Comparison of ENCODE assay signal across 17 cellular contexts in genomic region chr2:58767833-58768726, GRCh38.
DNase-seq lines count a peak whose midpoint lies in the region; ATAC-seq and TF ChIP-seq lines count a peak whose summit lies in the region.
"Had no signal": no experiment of that assay in that cellular context is flagged by ENCODE, and none has a peak within 500 bp of the region (broad histone marks: within the 10 kb centered on the region; RNA-seq: fewer than 3 reads in every experiment).

No MANE protein-coding gene starts in this region.

- TF ChIP-seq CTCF in hepatocyte (IDR thresholded peaks at IDR 0.05; ENCODE audit: poor library complexity), result no peak

- no peaks in the 10 kb centered on the region for H3K79me2 ChIP-seq in hepatocyte

- WGBS in hepatocyte (ENCODE audit: low lambda C conversion rate, missing lambda C conversion rate), result 53% methylated on average over 10 of the region's 10 CpGs

- no peaks in the 10 kb centered on the region for H3K9me3 ChIP-seq in HAP-1
- no peaks in the 10 kb centered on the region for H3K9me3 ChIP-seq in hepatocyte (ENCODE audit: low read depth)
- H3K9me3 ChIP-seq: Caco-2, MG63 had no signal

- H3K9me2 ChIP-seq in hepatocyte (replicated peaks; ENCODE audit: insufficient read depth), result no peaks in the 10 kb centered on the region

- no peak for ATAC-seq in HG03571 (IDR thresholded peaks at IDR 0.05; ENCODE audit: unreplicated experiment)
- ATAC-seq in HG02678 (IDR thresholded peaks at IDR 0.05; ENCODE audit: unreplicated experiment), result no peak

- peak overlapping the region; percentile 42 for H3K4me2 ChIP-seq in hepatocyte
- H3K4me2 ChIP-seq: PC-9 had no signal

- peak; percentile 42 for DNase-seq in D341Med (ENCODE audit: low spot score)
- DNase-seq in HAP-1 (ENCODE audit: low spot score in 2 of 2), result peak; percentile 8 to 32
- DNase-seq in NCI-H526 treated with DMSO at 0.1 percent for 48 hours (lab: John Stamatoyannopoulos, UW), result peak; percentile 9
- DNase-seq in hepatocyte (ENCODE audit: low spot score), result no peak
- DNase-seq in AG08395 (ENCODE audit: low spot score), result no peak
- no peak for DNase-seq in NCI-H2196 (lab: John Stamatoyannopoulos, UW; ENCODE audit: unreplicated experiment)
- DNase-seq: Caco-2; CD4-positive, CD25-positive, alpha-beta regulatory T cell; GM23248; HFFc6; MG63; NCI-H1105; NCI-H1930; NCI-H82; PC-9 had no signal

- in situ Hi-C loops in HAP-1 (cut with MboI; ENCODE audit: low sequenced_read_pairs), result no loop called here

- H4K20me1 ChIP-seq in hepatocyte (ENCODE audit: insufficient read depth, poor library complexity, severe bottlenecking), result no peaks in the 10 kb centered on the region

- H3K4me1 ChIP-seq in HAP-1, result peaks cover 15% of the 10 kb centered on the region
- peaks cover 6% of the 10 kb centered on the region for H3K4me1 ChIP-seq in hepatocyte (ENCODE audit: insufficient read depth)
- H3K4me1 ChIP-seq: Caco-2 had no signal

- H3K27me3 ChIP-seq in HAP-1 (ENCODE audit: low read depth) (peaks cover 67% of the 10 kb centered on the region), hepatocyte (no peaks in the 10 kb centered on the region)

- H3K4me3 ChIP-seq in HAP-1 (no peak overlapping the region), hepatocyte (no peak overlapping the region)
- H3K4me3 ChIP-seq: GM23248, MG63, PC-9 had no signal

- no peak overlapping the region for H3K27ac ChIP-seq in hepatocyte
- H3K27ac ChIP-seq: GM23248, PC-9 had no signal

- no peak overlapping the region for H2AFZ ChIP-seq in hepatocyte
- H2AFZ ChIP-seq: GM23248, PC-9 had no signal

- H3K36me3 ChIP-seq in HAP-1 (replicated peaks), result no peaks in the 10 kb centered on the region
- H3K36me3 ChIP-seq in hepatocyte (replicated peaks; ENCODE audit: insufficient read depth, low read depth), result no peaks in the 10 kb centered on the region
- H3K36me3 ChIP-seq: MG63 had no signal

Comparison
In these comparisons a context has a peak if more than half of its experiments do, and no peak if none do; other contexts are left out.
1. DNase-seq: peak in D341Med (single experiment), HAP-1 (2 of 2) and NCI-H526 treated with DMSO at 0.1 percent for 48 hours (single experiment); none in hepatocyte (single experiment), AG08395 (single experiment) and NCI-H2196 (single experiment).